In the genomic region with DNA sequence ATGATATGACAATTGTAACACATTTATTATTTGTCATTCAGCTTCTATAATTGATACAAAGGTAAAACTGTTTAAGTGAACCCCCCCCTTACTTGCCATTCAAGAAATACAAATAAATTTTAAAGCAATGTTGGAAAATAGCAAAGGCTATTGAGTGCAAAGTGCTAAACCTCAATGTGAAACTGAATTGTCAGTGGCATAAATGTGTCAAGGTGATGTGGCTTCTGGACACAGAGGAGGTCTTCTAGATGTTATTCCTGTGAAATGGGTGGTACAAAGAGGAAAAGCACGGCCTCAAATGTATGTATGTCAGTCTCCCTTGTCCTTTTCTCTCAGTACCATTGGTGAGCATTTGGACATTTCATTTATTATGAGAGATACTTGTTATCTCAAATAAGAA, we compare ENCODE assay signal across 28 cellular contexts.
"Had no signal": no experiment of that assay in that cellular context is flagged by ENCODE, and none has a peak within 500 bp of the region (broad histone marks: within the 10 kb centered on the region; RNA-seq: fewer than 3 reads in every experiment).

No MANE protein-coding gene starts in this region.

- H3K4me3 Mint-ChIP-seq: stimulated activated effector memory CD8-positive, alpha-beta T cell treated with anti-CD3 and anti-CD28 coated beads, Interleukin-12 subunit alpha, Interleukin-12 subunit beta, amount 100 ng/mL, for 72 hours; stimulated activated memory B cell treated with anti-CD40 and anti-IgM and Interleukin-4, amounts not matched to agents 10 μg/mL and 1 μg/mL and 100 μg/mL, for 72 hours; stimulated activated naive B cell treated with anti-CD40 and anti-IgM and Interleukin-4, amounts not matched to agents 10 μg/mL and 1 μg/mL and 100 μg/mL, for 72 hours; stimulated activated naive CD8-positive, alpha-beta T cell treated with anti-CD3 and anti-CD28 coated beads, Interleukin-15, amount 100 ng/mL, for 72 hours; stimulated activated naive CD8-positive, alpha-beta T cell treated with anti-CD3 and anti-CD28 coated beads, Interleukin-15, Interleukin-2, amounts not matched to agents 100 ng/mL and 50 ng/mL, for 24 hours; type B pancreatic cell had no signal

- ATAC-seq: stimulated activated effector memory CD8-positive, alpha-beta T cell treated with anti-CD3 and anti-CD28 coated beads, Interleukin-12 subunit alpha, Interleukin-12 subunit beta, amount 100 ng/mL, for 72 hours; stimulated activated memory B cell treated with anti-CD40 and anti-IgM and Interleukin-4, amounts not matched to agents 10 μg/mL and 1 μg/mL and 100 μg/mL, for 72 hours; stimulated activated naive B cell treated with anti-CD40 and anti-IgM and Interleukin-4, amounts not matched to agents 10 μg/mL and 1 μg/mL and 100 μg/mL, for 72 hours; stimulated activated naive CD8-positive, alpha-beta T cell treated with anti-CD3 and anti-CD28 coated beads, Interleukin-15, amount 100 ng/mL, for 72 hours; stimulated activated naive CD8-positive, alpha-beta T cell treated with anti-CD3 and anti-CD28 coated beads, Interleukin-15, Interleukin-2, amounts not matched to agents 100 U/mL and 50 U/mL, for 24 hours; upper lobe of right lung had no signal

- H3K36me3 ChIP-seq: suprapubic skin, thoracic aorta, thyroid gland, tibial artery, tibial nerve, uterus, vagina had no signal

- H3K27ac Mint-ChIP-seq: stimulated activated effector memory CD8-positive, alpha-beta T cell treated with anti-CD3 and anti-CD28 coated beads, Interleukin-12 subunit alpha, Interleukin-12 subunit beta, amount 100 ng/mL, for 72 hours; stimulated activated memory B cell treated with anti-CD40 and anti-IgM and Interleukin-4, amounts not matched to agents 10 μg/mL and 1 μg/mL and 100 μg/mL, for 72 hours; stimulated activated naive B cell treated with anti-CD40 and anti-IgM and Interleukin-4, amounts not matched to agents 10 μg/mL and 1 μg/mL and 100 μg/mL, for 72 hours; stimulated activated naive CD8-positive, alpha-beta T cell treated with anti-CD3 and anti-CD28 coated beads, Interleukin-15, amount 100 ng/mL, for 72 hours; stimulated activated naive CD8-positive, alpha-beta T cell treated with anti-CD3 and anti-CD28 coated beads, Interleukin-15, Interleukin-2, amounts not matched to agents 100 ng/mL and 50 ng/mL, for 24 hours; type B pancreatic cell had no signal

- H3K4me3 ChIP-seq: stomach, suprapubic skin, testis, thoracic aorta, thyroid gland, tibial artery, tibial nerve, transverse colon, upper lobe of left lung, upper lobe of right lung, uterus, vagina had no signal

- H3K27me3 Mint-ChIP-seq: stimulated activated memory B cell treated with anti-CD40 and anti-IgM and Interleukin-4, amounts not matched to agents 10 μg/mL and 1 μg/mL and 100 μg/mL, for 72 hours; stimulated activated naive B cell treated with anti-CD40 and anti-IgM and Interleukin-4, amounts not matched to agents 10 μg/mL and 1 μg/mL and 100 μg/mL, for 72 hours; stimulated activated naive CD8-positive, alpha-beta T cell treated with anti-CD3 and anti-CD28 coated beads, Interleukin-15, amount 100 ng/mL, for 72 hours; stimulated activated naive CD8-positive, alpha-beta T cell treated with anti-CD3 and anti-CD28 coated beads, Interleukin-15, Interleukin-2, amounts not matched to agents 100 ng/mL and 50 ng/mL, for 24 hours; type B pancreatic cell had no signal

- H3K9me3 Mint-ChIP-seq: stimulated activated effector memory CD8-positive, alpha-beta T cell treated with anti-CD3 and anti-CD28 coated beads, Interleukin-12 subunit alpha, Interleukin-12 subunit beta, amount 100 ng/mL, for 72 hours; stimulated activated memory B cell treated with anti-CD40 and anti-IgM and Interleukin-4, amounts not matched to agents 10 μg/mL and 1 μg/mL and 100 μg/mL, for 72 hours; stimulated activated naive B cell treated with anti-CD40 and anti-IgM and Interleukin-4, amounts not matched to agents 10 μg/mL and 1 μg/mL and 100 μg/mL, for 72 hours; stimulated activated naive CD8-positive, alpha-beta T cell treated with anti-CD3 and anti-CD28 coated beads, Interleukin-15, amount 100 ng/mL, for 72 hours; stimulated activated naive CD8-positive, alpha-beta T cell treated with anti-CD3 and anti-CD28 coated beads, Interleukin-15, Interleukin-2, amounts not matched to agents 100 ng/mL and 50 ng/mL, for 24 hours; type B pancreatic cell had no signal

- H3K27me3 ChIP-seq: stomach, suprapubic skin, testis, thyroid gland, tibial artery, tibial nerve, transverse colon, upper lobe of left lung, upper lobe of right lung, uterus, vagina had no signal

- H3K4me1 Mint-ChIP-seq: stimulated activated effector memory CD8-positive, alpha-beta T cell treated with anti-CD3 and anti-CD28 coated beads, Interleukin-12 subunit alpha, Interleukin-12 subunit beta, amount 100 ng/mL, for 72 hours; stimulated activated naive CD8-positive, alpha-beta T cell treated with anti-CD3 and anti-CD28 coated beads, Interleukin-15, amount 100 ng/mL, for 72 hours had no signal

- DNase-seq: stimulated activated CD4-positive, alpha-beta T cell treated with anti-CD3 and anti-CD28 coated beads, Interleukin-2, amount 100 ng/mL, for 48 hours; stimulated activated CD4-positive, alpha-beta T cell treated with anti-CD3 and anti-CD28 coated beads, Interleukin-4, amount 100 ng/mL, for 1 hour; stimulated activated CD4-positive, alpha-beta T cell treated with anti-CD3 and anti-CD28 coated beads, Interleukin-4, amount 100 ng/mL, for 24 hours; stimulated activated CD4-positive, alpha-beta T cell treated with anti-CD3 and anti-CD28 coated beads, Interleukin-4, amount 100 ng/mL, for 4 hours; stimulated activated CD8-positive, alpha-beta memory T cell treated with anti-CD3 and anti-CD28 coated beads, Interleukin-4, amount 100 ng/mL, for 48 hours; stimulated activated naive B cell treated with anti-CD40 and anti-IgM and Interleukin-4, amounts not matched to agents 10 μg/mL and 1 μg/mL and 100 μg/mL, for 72 hours; stimulated activated naive CD4-positive, alpha-beta T cell; stimulated activated naive CD4-positive, alpha-beta T cell treated with Interleukin-2 at 50 U/mL for 16 hours; stimulated activated naive CD8-positive, alpha-beta T cell treated with anti-CD3 and anti-CD28 coated beads, Interleukin-15, amount 100 ng/mL, for 72 hours; stimulated activated naive CD8-positive, alpha-beta T cell treated with anti-CD3 and anti-CD28 coated beads, Interleukin-15, Interleukin-2, amounts not matched to agents 100 U/mL and 50 U/mL, for 24 hours; stomach; substantia nigra; testis; thyroid gland; tibial artery; transverse colon; trophoblast cell; upper lobe of left lung; upper lobe of right lung; uterus had no signal

- H3K4me1 ChIP-seq: stomach, suprapubic skin, testis, thyroid gland, tibial artery, tibial nerve, transverse colon, upper lobe of left lung, upper lobe of right lung, uterus, vagina had no signal

- H3K27ac ChIP-seq: stomach, suprapubic skin, testis, thoracic aorta, thyroid gland, tibial artery, tibial nerve, transverse colon, upper lobe of left lung, upper lobe of right lung, uterus, vagina had no signal

- H3K36me3 Mint-ChIP-seq: type B pancreatic cell had no signal
